Comparison of ENCODE assay signal across 10 cellular contexts in the genomic region with DNA sequence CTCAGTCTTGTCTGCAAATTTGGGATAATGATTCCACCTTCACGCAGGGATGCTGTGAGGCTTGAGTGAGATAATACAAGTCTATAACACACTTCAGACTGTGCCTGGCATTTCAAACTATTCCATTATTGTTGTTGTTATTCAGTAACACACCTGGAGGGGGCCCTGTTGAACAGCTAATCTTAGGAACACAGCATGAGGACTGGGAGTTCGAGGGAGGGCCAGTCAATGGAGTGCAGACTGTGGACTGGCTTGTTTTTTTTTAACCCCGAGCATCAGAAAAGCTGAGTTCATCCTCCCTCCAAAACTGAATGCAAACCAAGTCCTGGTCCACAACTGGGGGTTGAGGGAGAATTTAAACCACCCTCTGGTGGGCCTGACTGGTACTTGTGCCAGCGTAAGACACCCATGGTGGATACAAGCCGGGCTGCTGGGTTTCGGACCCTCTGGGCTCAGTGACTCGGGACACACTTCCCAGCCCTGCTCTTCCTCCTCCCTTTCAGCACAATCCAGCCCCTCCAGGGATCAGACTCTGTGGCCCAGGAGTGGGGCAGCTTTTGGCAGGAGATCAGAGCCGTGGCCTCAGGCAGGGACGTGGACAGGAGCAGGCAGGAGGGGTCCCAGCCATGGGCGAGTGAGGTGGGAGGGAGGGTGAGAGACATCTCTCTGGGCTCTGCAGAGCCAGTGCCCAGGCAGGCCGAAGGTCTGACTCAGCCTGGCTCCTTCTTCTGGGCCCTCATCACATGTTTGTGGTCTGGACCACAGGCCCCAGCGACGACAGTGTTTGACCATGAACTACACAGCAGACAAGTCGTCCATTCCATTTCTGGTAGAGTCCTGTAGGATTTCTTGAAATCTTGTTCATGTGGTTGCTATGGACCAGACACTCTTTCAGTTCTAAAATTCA. TPM values are rescaled to one million over a fixed set of nuclear protein-coding genes. Genes with fewer than 3 reads are reported as not detected.
A peak's percentile ranks its signal among the peaks of the same experiment; 100 is the strongest.
DNase-seq lines count a peak whose midpoint lies in the region; ATAC-seq, FAIRE-seq and TF ChIP-seq lines count a peak whose summit lies in the region.
"Had no signal": no experiment of that assay in that cellular context is flagged by ENCODE, and none has a peak within 500 bp of the region (broad histone marks: within the 10 kb centered on the region; RNA-seq: fewer than 3 reads in every experiment).

No MANE protein-coding gene starts in this region.

- in situ Hi-C loops in GM23248 (cut with MboI), result no loop called here

- ATAC-seq in gastroesophageal sphincter, result no peak

- H3K9me2 ChIP-seq in GM23248 (ENCODE audit: insufficient read depth), result no peaks in the 10 kb centered on the region

- no peak overlapping the region for H3K4me3 ChIP-seq in GM23248
- H3K4me3 ChIP-seq in bronchial epithelial cell (ENCODE audit: low read depth, low read length), result no peak overlapping the region
- H3K4me3 ChIP-seq in gastroesophageal sphincter, result no peak overlapping the region

- no peak for TF ChIP-seq CTCF in bronchial epithelial cell (IDR thresholded peaks at IDR 0.05; ENCODE audit: insufficient read depth, low read length, severe bottlenecking)
- no peak for TF ChIP-seq CTCF in gastroesophageal sphincter (IDR thresholded peaks at IDR 0.05)

- TF ChIP-seq POLR2A in gastroesophageal sphincter (IDR thresholded peaks at IDR 0.05), result no peak

- H3K4me1 ChIP-seq in GM23248 (ENCODE audit: insufficient read depth) (peaks cover 8% of the 10 kb centered on the region), gastroesophageal sphincter (no peaks in the 10 kb centered on the region)
- H3K4me1 ChIP-seq: parathyroid adenoma had no signal

- no peaks in the 10 kb centered on the region for H4K20me1 ChIP-seq in GM23248 (ENCODE audit: insufficient read depth)

- 0 out of 2 replicates have a peak overlapping the region, but pooled peaks have one; percentile 15 for H2AFZ ChIP-seq in GM23248
- H2AFZ ChIP-seq: parathyroid adenoma had no signal

- H3K9ac ChIP-seq in GM23248, result peak overlapping the region; percentile 39
- H3K9ac ChIP-seq: parathyroid adenoma had no signal

- H3F3A ChIP-seq in GM23248 (ENCODE audit: insufficient read depth), result 0 out of 2 replicates have a peak, but pooled peaks cover 3% of the 10 kb centered on the region

- DNase-seq in GM23248, result peak; percentile 93
- peak; percentile 21 for DNase-seq in NAMALWA (ENCODE audit: low spot score)
- peak; percentile 42 for DNase-seq in bronchial epithelial cell (ENCODE audit: low read depth)
- DNase-seq in posterior vena cava (ENCODE audit: low spot score), result peak; percentile 73
- DNase-seq in NCI-H774 (lab: John Stamatoyannopoulos, UW), result no peak
- DNase-seq in activated gamma-delta T cell treated with Interleukin-2 at 50 U/mL for 16 hours, result no peak
- DNase-seq in cortex of kidney (lab: John Stamatoyannopoulos, UW), result no peak
- DNase-seq: activated T-cell treated with anti-CD3 and anti-CD28 coated beads, Interleukin-2, amount 50 U/mL, for 48 hours had no signal

- WGBS in GM23248 (ENCODE audit: low coverage in 1 of 2, low lambda C conversion rate in 2 of 2, missing lambda C conversion rate in 2 of 2), 2 experiments, result 51 to 58% methylated on average over 14 of the region's 14 CpGs
- WGBS in gastroesophageal sphincter (ENCODE audit: low coverage in 1 of 2), 2 donors, result 83 to 90% methylated on average over 2 to 4 of the region's 14 CpGs

- H3K79me2 ChIP-seq in GM23248 (ENCODE audit: insufficient read depth), result no peaks in the 10 kb centered on the region
- H3K79me2 ChIP-seq: parathyroid adenoma had no signal

- H3K9me3 ChIP-seq in GM23248 (ENCODE audit: low read depth), result no peaks in the 10 kb centered on the region
- H3K9me3 ChIP-seq in gastroesophageal sphincter, result peaks cover 0 to 4% (median 0%) of the 10 kb centered on the region in 3 donors

- no peak for TF ChIP-seq EP300 in gastroesophageal sphincter (IDR thresholded peaks at IDR 0.05)

- intact Hi-C loops in posterior vena cava (cut with DNase I), result no loop called here

- FAIRE-seq in bronchial epithelial cell (lab: Jason Lieb, UNC), result no peak

- H3K4me2 ChIP-seq in GM23248 (ENCODE audit: unreplicated experiment), result no peak overlapping the region

- H3K27me3 ChIP-seq in GM23248 (replicated peaks; ENCODE audit: insufficient read depth), result 0 out of 2 replicates have a peak, but pooled peaks cover 5% of the 10 kb centered on the region
- H3K27me3 ChIP-seq in bronchial epithelial cell (ENCODE audit: control insufficient read depth, insufficient read depth, low read length), result no peaks in the 10 kb centered on the region
- H3K27me3 ChIP-seq in gastroesophageal sphincter, result peaks cover 13% of the 10 kb centered on the region

- no peaks in the 10 kb centered on the region for H3K36me3 ChIP-seq in GM23248 (ENCODE audit: low read depth)
- no peaks in the 10 kb centered on the region for H3K36me3 ChIP-seq in bronchial epithelial cell (ENCODE audit: control insufficient read depth, insufficient read depth, low read length)
- H3K36me3 ChIP-seq in gastroesophageal sphincter, result no peaks in the 10 kb centered on the region

- H3K27ac ChIP-seq in GM23248 (peak overlapping the region; percentile 60), gastroesophageal sphincter (no peak overlapping the region)
- H3K27ac ChIP-seq: parathyroid adenoma had no signal

RNA-seq across cellular contexts. Expression of a gene that starts 36.3 kb away (rescaled TPM):
- 11.4 and 13.3 TPM in 2 replicates for total RNA-seq in GM23248 (2014; rRNA removed; shearing (Covaris generic))
- 5.3 and 5.7 TPM in 2 replicates for polyA plus RNA-seq in GM23248 (2016; fragmentation: Nextera tagmentation; extraction: Ambion mirVana)
- total RNA-seq in bronchial epithelial cell, result 0.64 and 0.79 TPM in 2 replicates
- 1 to 10 TPM; 2.4 to 2.7 TPM for total RNA-seq in posterior vena cava
- 1 to 10 TPM; 1.2 to 4.4 (median 2.2) TPM for total RNA-seq in gastroesophageal sphincter

Comparison
In these comparisons a context has a peak if more than half of its experiments do, and no peak if none do; other contexts are left out.
1. DNase-seq: peak in GM23248 (single experiment), NAMALWA (single experiment), bronchial epithelial cell (single experiment) and posterior vena cava (single experiment); none in NCI-H774 (single experiment), activated gamma-delta T cell treated with Interleukin-2 at 50 U/mL for 16 hours (single experiment) and cortex of kidney (single experiment).